1 cellular context compared by ENCODE assay signal in the genomic region with DNA sequence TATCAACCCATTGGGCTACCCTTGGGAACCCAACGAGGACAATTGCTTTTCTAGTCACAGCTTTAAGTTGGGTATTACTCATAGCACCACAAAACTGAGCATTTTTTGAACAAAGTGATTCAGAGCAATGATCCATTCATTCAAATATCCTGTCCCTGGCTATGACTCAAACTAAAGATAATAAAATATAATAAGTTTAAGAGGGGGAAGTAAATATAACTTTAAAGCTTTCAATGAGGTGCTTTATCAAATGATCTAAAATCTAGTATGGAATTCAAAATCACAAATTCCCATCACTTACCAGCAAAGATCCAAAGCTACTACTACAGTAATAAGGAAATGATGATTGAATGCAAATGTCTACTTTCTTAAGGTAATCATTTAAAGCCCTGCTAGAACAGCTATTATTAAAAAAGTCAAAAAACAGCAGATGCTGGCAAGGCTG.
A peak's percentile ranks its signal among the peaks of the same experiment; 100 is the strongest.
TF ChIP-seq lines count a peak whose summit lies in the region.

No MANE protein-coding gene starts in this region.

TF ChIP-seq in SK-N-SH, 30 proteins besides CTCF, POLR2A, EP300 and RAD21 (continued from another document):
- TF ChIP-seq, protein P1, sequence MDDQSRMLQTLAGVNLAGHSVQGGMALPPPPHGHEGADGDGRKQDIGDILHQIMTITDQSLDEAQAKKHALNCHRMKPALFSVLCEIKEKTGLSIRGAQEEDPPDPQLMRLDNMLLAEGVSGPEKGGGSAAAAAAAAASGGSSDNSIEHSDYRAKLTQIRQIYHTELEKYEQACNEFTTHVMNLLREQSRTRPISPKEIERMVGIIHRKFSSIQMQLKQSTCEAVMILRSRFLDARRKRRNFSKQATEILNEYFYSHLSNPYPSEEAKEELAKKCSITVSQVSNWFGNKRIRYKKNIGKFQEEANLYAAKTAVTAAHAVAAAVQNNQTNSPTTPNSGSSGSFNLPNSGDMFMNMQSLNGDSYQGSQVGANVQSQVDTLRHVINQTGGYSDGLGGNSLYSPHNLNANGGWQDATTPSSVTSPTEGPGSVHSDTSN (IDR thresholded peaks at IDR 0.05) = peak; percentile 69; the same call in 1 of the 2 replicates
- peak; percentile 83 for TF ChIP-seq JUND (IDR thresholded peaks at IDR 0.05)
